Comparison of ENCODE assay signal across 14 cellular contexts in genomic region chr16:74724820-74725549, GRCh38. TPM values are rescaled to one million over a fixed set of nuclear protein-coding genes. Genes with fewer than 3 reads are reported as not detected.
DNase-seq lines count a peak whose midpoint lies in the region; ATAC-seq and TF ChIP-seq lines count a peak whose summit lies in the region.
"Had no signal": no experiment of that assay in that cellular context is flagged by ENCODE, and none has a peak within 500 bp of the region (broad histone marks: within the 10 kb centered on the region; RNA-seq: fewer than 3 reads in every experiment).

No MANE protein-coding gene starts in this region.

- WGBS in tibial nerve, 2 donors: 29 to 43% methylated on average over 14 of the region's 19 CpGs

- H3K9me3 ChIP-seq in tibial nerve: peaks cover 0 to 13% (median 3%) of the 10 kb centered on the region in 4 donors

- H3K36me3 ChIP-seq in tibial nerve: peaks cover 0 to 9% (median 0%) of the 10 kb centered on the region in 3 donors

- H3K27me3 ChIP-seq in tibial nerve: no peaks in the 10 kb centered on the region
- H3K27me3 ChIP-seq: hepatocyte had no signal

- H3K9me3 Mint-ChIP-seq in HFFc6: peaks cover 11% of the 10 kb centered on the region

- H3K4me3 Mint-ChIP-seq in HFFc6: peak overlapping the region; percentile 15; the same call in 1 of the 2 replicates

- H3K4me1 Mint-ChIP-seq in HFFc6 (ENCODE audit: low read depth): peaks cover 12% of the 10 kb centered on the region

- TF ChIP-seq CTCF in HFFc6 (IDR thresholded peaks at IDR 0.05): peak; percentile 54
- TF ChIP-seq CTCF in astrocyte of the spinal cord (IDR thresholded peaks at IDR 0.05; ENCODE audit: low read depth, low read length): peak; percentile 52
- peak in 4 of 5 experiments; percentile 38 to 56 (median 48) for TF ChIP-seq CTCF in tibial nerve (IDR thresholded peaks at IDR 0.05)

- peaks cover 5% of the 10 kb centered on the region; the same call in 1 of the 2 replicates for H3K36me3 Mint-ChIP-seq in HFFc6 (ENCODE audit: low read depth)

- ATAC-seq in GM19467 (IDR thresholded peaks at IDR 0.05; ENCODE audit: unreplicated experiment) (no peak), GM19452 (IDR thresholded peaks at IDR 0.05; ENCODE audit: unreplicated experiment) (no peak)

- H3K4me3 ChIP-seq in astrocyte of the spinal cord (ENCODE audit: low read depth, low read length) (no peak overlapping the region), tibial nerve (no peak overlapping the region)
- H3K4me3 ChIP-seq: hepatocyte had no signal

- peak overlapping the region; percentile 53 for H3K27ac Mint-ChIP-seq in HFFc6
- H3K27ac Mint-ChIP-seq: progenitor cell of endocrine pancreas had no signal

- no peak for TF ChIP-seq POLR2A in tibial nerve (IDR thresholded peaks at IDR 0.05)

- peaks cover 19% of the 10 kb centered on the region for H3K27me3 Mint-ChIP-seq in HFFc6 (ENCODE audit: insufficient read depth)

- in situ Hi-C loops in astrocyte of the spinal cord (cut with HindIII; ENCODE audit: low sequenced_read_pairs): no loop called here

- TF ChIP-seq EP300 in tibial nerve (IDR thresholded peaks at IDR 0.05): peak in 1 of 2 donors; percentile 80

- peak; percentile 67 for DNase-seq in HFFc6
- DNase-seq in astrocyte of the spinal cord (ENCODE audit: low read depth, low spot score): peak; percentile 69
- DNase-seq in kidney glomerular epithelial cell (lab: John Stamatoyannopoulos, UW): peak; percentile 89
- DNase-seq in tibial nerve (ENCODE audit: low spot score in 2 of 2): no peak
- DNase-seq in SIG-M5 (lab: John Stamatoyannopoulos, UW): no peak
- DNase-seq: activated effector memory CD4-positive, alpha-beta T cell treated with anti-CD3 and anti-CD28 coated beads, Interleukin-2, amount 50 U/mL, for 16 hours; NCI-H2171 treated with DMSO at 0.1 percent for 48 hours; stimulated activated CD8-positive, alpha-beta memory T cell treated with anti-CD3 and anti-CD28 coated beads, Interleukin-4, amount 100 ng/mL, for 48 hours; T-helper 9 cell had no signal

- H3K27ac ChIP-seq in tibial nerve: peak overlapping the region; percentile 67 to 89 (median 80)
- H3K27ac ChIP-seq: hepatocyte, HL-60 had no signal

- peaks cover 0 to 21% (median 12%) of the 10 kb centered on the region in 4 donors for H3K4me1 ChIP-seq in tibial nerve

RNA-seq across cellular contexts. Expression of gene MLKL, which starts 24.3 kb away (rescaled TPM):
- total RNA-seq in HFFc6 (2021; fragmentation: NEBNext Ultra II Directional; extraction: Animal tissue kit (Norgen Biotek cat#: 25700)): 10 to 100 TPM; 10.2 to 14.8 (median 11.4) TPM
- total RNA-seq in tibial nerve: 10 to 100 TPM in 2 of 4 donors, 1 to 10 TPM in 2; 4.8 to 22.8 (median 10.2) TPM

RNA-seq across cellular contexts. Expression of gene FA2H, which starts 49.6 kb away (rescaled TPM):
- not detected for total RNA-seq in HFFc6 (2021; fragmentation: NEBNext Ultra II Directional; extraction: Animal tissue kit (Norgen Biotek cat#: 25700))
- 10 to 100 TPM; 11.9 to 31.6 (median 21.6) TPM for total RNA-seq in tibial nerve

RNA-seq across cellular contexts. Expression of gene RFWD3, which starts 58.3 kb away (rescaled TPM):
- total RNA-seq in HFFc6 (2021; fragmentation: NEBNext Ultra II Directional; extraction: Animal tissue kit (Norgen Biotek cat#: 25700)): 10 to 100 TPM; 27.2 to 44.4 (median 42.9) TPM
- 10 to 100 TPM; 13.5 to 32.8 (median 21.0) TPM for total RNA-seq in tibial nerve

Comparison
In these comparisons a context has a peak if more than half of its experiments do, and no peak if none do; other contexts are left out.
1. DNase-seq: peak in HFFc6 (single experiment), astrocyte of the spinal cord (single experiment) and kidney glomerular epithelial cell (single experiment); none in tibial nerve (0 of 2) and SIG-M5 (single experiment).
2. RNA of gene FA2H, which starts 49.6 kb away (total RNA-seq): 11.9 to 31.6 TPM in tibial nerve; not detected in HFFc6; every median in the first group is over 10 times any median in the second.
3. Peak in every context shown above with its lines, with median percentiles within 50 percentile points of each other: CTCF ChIP-seq.